In the genomic region with DNA sequence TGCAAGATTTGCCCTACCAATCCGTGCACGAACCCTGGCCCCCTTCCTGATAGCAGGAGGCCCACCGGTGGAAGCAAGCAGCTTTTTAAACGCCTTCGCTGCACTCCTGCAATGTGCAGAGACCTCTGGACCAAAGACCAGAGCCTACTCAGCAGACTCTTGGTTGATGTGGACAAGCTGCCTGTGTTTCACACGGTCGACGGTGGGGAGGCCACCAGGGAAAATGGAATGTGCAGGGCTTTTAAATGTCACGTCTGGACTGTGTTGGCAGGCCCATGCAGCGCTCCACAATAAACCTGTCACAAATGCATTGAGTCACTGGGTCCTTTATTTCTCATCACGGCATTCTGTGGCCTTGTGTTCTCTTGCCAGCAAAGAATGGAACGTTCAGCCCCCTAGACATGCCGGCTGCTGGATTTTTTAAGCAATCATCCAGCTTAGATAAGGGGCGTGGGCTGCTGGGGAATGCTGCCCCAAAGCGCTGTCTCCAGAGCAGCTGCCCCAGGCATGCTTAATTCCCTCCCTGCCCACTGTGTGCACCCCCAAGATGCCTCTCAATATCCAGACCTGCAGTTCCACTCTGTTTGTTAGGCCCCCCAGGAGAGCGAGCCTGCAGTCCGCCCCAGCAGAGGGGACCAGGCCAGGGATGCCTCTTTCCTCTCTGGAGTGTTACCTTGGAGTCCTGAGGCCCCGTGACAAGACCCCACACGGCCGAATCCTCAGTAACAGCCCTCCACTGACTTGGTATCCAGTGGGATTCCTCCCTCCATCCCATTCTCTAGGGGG, we compare ENCODE assay signal across 16 cellular contexts.
DNase-seq lines count a peak whose midpoint lies in the region; ATAC-seq, FAIRE-seq and TF ChIP-seq lines count a peak whose summit lies in the region.
"Had no signal": no experiment of that assay in that cellular context is flagged by ENCODE, and none has a peak within 500 bp of the region (broad histone marks: within the 10 kb centered on the region; RNA-seq: fewer than 3 reads in every experiment).

No MANE protein-coding gene starts in this region.

- no peaks in the 10 kb centered on the region for H3K36me3 Mint-ChIP-seq in activated T-cell treated with anti-CD3 and anti-CD28 coated beads, Interleukin-2, amount 50 U/mL, for 24 hours (ENCODE audit: low read depth)
- H3K36me3 Mint-ChIP-seq: natural killer cell treated with Interleukin-12 subunit alpha and Interleukin-12 subunit beta and Interleukin-15 and Interleukin-18, amount 100 ng/mL, for 72 hours had no signal

- DNase-seq in BJ (ENCODE audit: low read depth), result peak; percentile 84
- peak; percentile 51 for DNase-seq in amniotic epithelial cell (ENCODE audit: low read depth)
- peak; percentile 50 for DNase-seq in left cardiac atrium
- no peak for DNase-seq in iPS-NIHi7 (ENCODE audit: extremely low spot score)
- no peak for DNase-seq in RCC 7860 (ENCODE audit: low spot score)
- DNase-seq in activated T-cell treated with anti-CD3 and anti-CD28 coated beads, Interleukin-2, amount 50 U/mL, for 24 hours, result no peak
- no peak for DNase-seq in glomerular visceral epithelial cell (ENCODE audit: extremely low spot score)
- DNase-seq: DMS53; NCI-H82; stimulated activated CD4-positive, alpha-beta T cell treated with anti-CD3 and anti-CD28 coated beads, Interleukin-15, amount 100 ng/mL, for 24 hours had no signal

- TF ChIP-seq CTCF in BJ (IDR thresholded peaks at IDR 0.05; ENCODE audit: insufficient read depth, low read depth, low read length), result no peak
- no peak for TF ChIP-seq CTCF in neutrophil (IDR thresholded peaks at IDR 0.05)

- peaks cover 5% of the 10 kb centered on the region for H3K9me3 Mint-ChIP-seq in activated T-cell treated with anti-CD3 and anti-CD28 coated beads, Interleukin-2, amount 50 U/mL, for 24 hours
- H3K9me3 Mint-ChIP-seq: natural killer cell treated with Interleukin-12 subunit alpha and Interleukin-12 subunit beta and Interleukin-15 and Interleukin-18, amount 100 ng/mL, for 72 hours had no signal

- H3K27me3 Mint-ChIP-seq in activated T-cell treated with anti-CD3 and anti-CD28 coated beads, Interleukin-2, amount 50 U/mL, for 24 hours, result no peaks in the 10 kb centered on the region

- no peak overlapping the region for H3K4me3 Mint-ChIP-seq in activated T-cell treated with anti-CD3 and anti-CD28 coated beads, Interleukin-2, amount 50 U/mL, for 24 hours
- H3K4me3 Mint-ChIP-seq: natural killer cell treated with Interleukin-12 subunit alpha and Interleukin-12 subunit beta and Interleukin-15 and Interleukin-18, amount 100 ng/mL, for 72 hours had no signal

- ATAC-seq in left cardiac atrium, result peak; percentile 61 to 77
- ATAC-seq: HCT116, K562 had no signal

- POLR2A ChIA-PET in BJ (lab: Charles Lee), result interaction anchor here (1.0 kb wide), 2 partner anchors 51 to 64 kb away, joined by 3 to 4 read pairs; no protein-coding TSS in a partner anchor

- H3K4me1 Mint-ChIP-seq in activated T-cell treated with anti-CD3 and anti-CD28 coated beads, Interleukin-2, amount 50 U/mL, for 24 hours (ENCODE audit: low read depth), result no peaks in the 10 kb centered on the region

- CTCF ChIA-PET in BJ (lab: Yijun Ruan, JAX), result interaction anchor here (0.5 to 2.9 kb wide), 4 partner anchors 33 to 509 kb away, joined by 3 to 10 read pairs (median 3); no protein-coding TSS in a partner anchor

- H3K9me3 ChIP-seq in neutrophil, result no peaks in the 10 kb centered on the region

- FAIRE-seq in RCC 7860 (lab: Jason Lieb, UNC), result no peak
- FAIRE-seq: GM12892, K562 had no signal

- H3K36me3 ChIP-seq in BJ (ENCODE audit: control insufficient read depth, insufficient read depth, low read length), result peaks cover 1% of the 10 kb centered on the region; the same call in 1 of the 2 replicates
- no peaks in the 10 kb centered on the region for H3K36me3 ChIP-seq in neutrophil

- no peak overlapping the region for H3K27ac Mint-ChIP-seq in activated T-cell treated with anti-CD3 and anti-CD28 coated beads, Interleukin-2, amount 50 U/mL, for 24 hours
- H3K27ac Mint-ChIP-seq: natural killer cell treated with Interleukin-12 subunit alpha and Interleukin-12 subunit beta and Interleukin-15 and Interleukin-18, amount 100 ng/mL, for 72 hours had no signal

- peak overlapping the region; percentile 82 for H3K27ac ChIP-seq in neutrophil
- H3K27ac ChIP-seq: SK-N-MC had no signal

- H3K27me3 ChIP-seq in BJ (ENCODE audit: control insufficient read depth, insufficient read depth, low read length) (no peaks in the 10 kb centered on the region), neutrophil (no peaks in the 10 kb centered on the region)

- intact Hi-C loops in left cardiac atrium (cut with DNase I), result no loop called here

- H3K4me3 ChIP-seq in BJ (ENCODE audit: low read depth, low read length), result no peak overlapping the region
- no peak overlapping the region for H3K4me3 ChIP-seq in neutrophil (ENCODE audit: low read depth in 1 of 2, low read length in 1 of 2)
- H3K4me3 ChIP-seq: K562, SK-N-MC had no signal

- peaks cover 23 to 25% of the 10 kb centered on the region in 2 experiments for H3K4me1 ChIP-seq in neutrophil (ENCODE audit: control insufficient read depth in 1 of 2, insufficient read depth in 1 of 2, low read depth in 1 of 2, low read length in 1 of 2)

Comparison
In these comparisons a context has a peak if more than half of its experiments do, and no peak if none do; other contexts are left out.
1. DNase-seq: peak in BJ (single experiment), amniotic epithelial cell (single experiment) and left cardiac atrium (single experiment); none in iPS-NIHi7 (single experiment), RCC 7860 (single experiment), activated T-cell treated with anti-CD3 and anti-CD28 coated beads, Interleukin-2, amount 50 U/mL, for 24 hours (single experiment) and glomerular visceral epithelial cell (single experiment).